ENCODE assay signal across 1 cellular context in the genomic region with DNA sequence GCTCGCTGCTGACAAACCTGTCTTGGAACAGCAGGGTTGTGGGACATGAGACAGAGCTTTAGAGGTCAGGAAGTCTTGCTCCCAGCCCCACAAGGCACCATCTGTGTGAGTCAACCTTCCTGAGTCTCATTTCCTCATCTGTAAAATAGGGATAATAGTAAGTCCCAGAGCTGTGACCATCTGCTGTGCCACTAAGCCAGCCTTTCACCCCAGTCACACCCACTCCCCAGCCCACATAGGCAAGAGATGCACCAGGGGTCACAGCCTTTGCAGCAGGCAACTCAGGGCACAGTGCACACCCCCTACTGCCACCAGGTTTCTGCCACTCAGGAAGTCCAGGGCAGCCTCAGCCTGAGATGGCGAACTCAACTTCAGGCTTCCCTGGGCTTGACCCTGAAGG.
TF ChIP-seq lines count a peak whose summit lies in the region.

No MANE protein-coding gene starts in this region.

TF ChIP-seq in HepG2, 621 proteins besides CTCF, POLR2A, EP300 and RAD21:
- TF ChIP-seq ZNF660 (CRISPR knock-in tag; IDR thresholded peaks at IDR 0.05; ENCODE audit: borderline replicate concordance, low read depth) (no peak), ZKSCAN5 (CRISPR knock-in tag; IDR thresholded peaks at IDR 0.05) (no peak), SOX5 (CRISPR knock-in tag; IDR thresholded peaks at IDR 0.05; ENCODE audit: borderline replicate concordance) (no peak), ZNF878 (CRISPR knock-in tag; IDR thresholded peaks at IDR 0.05) (no peak), SIN3B (IDR thresholded peaks at IDR 0.05; ENCODE audit: low read length) (no peak), TOPORS (CRISPR knock-in tag; IDR thresholded peaks at IDR 0.05) (no peak), ZSCAN31 (CRISPR knock-in tag; IDR thresholded peaks at IDR 0.05; ENCODE audit: low read depth) (no peak), BORCS8-MEF2B (CRISPR knock-in tag; IDR thresholded peaks at IDR 0.05) (no peak), CHD2 (IDR thresholded peaks at IDR 0.05; ENCODE audit: low read depth, low read length) (no peak), SOX6 (IDR thresholded peaks at IDR 0.05) (no peak), SOX6 (CRISPR knock-in tag; IDR thresholded peaks at IDR 0.05) (no peak)
- TF ChIP-seq, protein P1, sequence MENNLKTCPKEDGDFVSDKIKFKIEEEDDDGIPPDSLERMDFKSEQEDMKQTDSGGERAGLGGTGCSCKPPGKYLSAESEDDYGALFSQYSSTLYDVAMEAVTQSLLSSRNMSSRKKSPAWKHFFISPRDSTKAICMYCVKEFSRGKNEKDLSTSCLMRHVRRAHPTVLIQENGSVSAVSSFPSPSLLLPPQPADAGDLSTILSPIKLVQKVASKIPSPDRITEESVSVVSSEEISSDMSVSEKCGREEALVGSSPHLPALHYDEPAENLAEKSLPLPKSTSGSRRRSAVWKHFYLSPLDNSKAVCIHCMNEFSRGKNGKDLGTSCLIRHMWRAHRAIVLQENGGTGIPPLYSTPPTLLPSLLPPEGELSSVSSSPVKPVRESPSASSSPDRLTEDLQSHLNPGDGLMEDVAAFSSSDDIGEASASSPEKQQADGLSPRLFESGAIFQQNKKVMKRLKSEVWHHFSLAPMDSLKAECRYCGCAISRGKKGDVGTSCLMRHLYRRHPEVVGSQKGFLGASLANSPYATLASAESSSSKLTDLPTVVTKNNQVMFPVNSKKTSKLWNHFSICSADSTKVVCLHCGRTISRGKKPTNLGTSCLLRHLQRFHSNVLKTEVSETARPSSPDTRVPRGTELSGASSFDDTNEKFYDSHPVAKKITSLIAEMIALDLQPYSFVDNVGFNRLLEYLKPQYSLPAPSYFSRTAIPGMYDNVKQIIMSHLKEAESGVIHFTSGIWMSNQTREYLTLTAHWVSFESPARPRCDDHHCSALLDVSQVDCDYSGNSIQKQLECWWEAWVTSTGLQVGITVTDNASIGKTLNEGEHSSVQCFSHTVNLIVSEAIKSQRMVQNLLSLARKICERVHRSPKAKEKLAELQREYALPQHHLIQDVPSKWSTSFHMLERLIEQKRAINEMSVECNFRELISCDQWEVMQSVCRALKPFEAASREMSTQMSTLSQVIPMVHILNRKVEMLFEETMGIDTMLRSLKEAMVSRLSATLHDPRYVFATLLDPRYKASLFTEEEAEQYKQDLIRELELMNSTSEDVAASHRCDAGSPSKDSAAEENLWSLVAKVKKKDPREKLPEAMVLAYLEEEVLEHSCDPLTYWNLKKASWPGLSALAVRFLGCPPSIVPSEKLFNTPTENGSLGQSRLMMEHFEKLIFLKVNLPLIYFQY (CRISPR knock-in tag; IDR thresholded peaks at IDR 0.05; ENCODE audit: borderline replicate concordance): no peak
- TF ChIP-seq, protein P2, sequence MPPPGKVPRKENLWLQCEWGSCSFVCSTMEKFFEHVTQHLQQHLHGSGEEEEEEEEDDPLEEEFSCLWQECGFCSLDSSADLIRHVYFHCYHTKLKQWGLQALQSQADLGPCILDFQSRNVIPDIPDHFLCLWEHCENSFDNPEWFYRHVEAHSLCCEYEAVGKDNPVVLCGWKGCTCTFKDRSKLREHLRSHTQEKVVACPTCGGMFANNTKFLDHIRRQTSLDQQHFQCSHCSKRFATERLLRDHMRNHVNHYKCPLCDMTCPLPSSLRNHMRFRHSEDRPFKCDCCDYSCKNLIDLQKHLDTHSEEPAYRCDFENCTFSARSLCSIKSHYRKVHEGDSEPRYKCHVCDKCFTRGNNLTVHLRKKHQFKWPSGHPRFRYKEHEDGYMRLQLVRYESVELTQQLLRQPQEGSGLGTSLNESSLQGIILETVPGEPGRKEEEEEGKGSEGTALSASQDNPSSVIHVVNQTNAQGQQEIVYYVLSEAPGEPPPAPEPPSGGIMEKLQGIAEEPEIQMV (CRISPR knock-in tag; IDR thresholded peaks at IDR 0.05; ENCODE audit: low read depth): no peak
